ENCODE assay signal across 25 cellular contexts in genomic region chr20:58075980-58076749, GRCh38.
DNase-seq lines count a peak whose midpoint lies in the region; TF ChIP-seq lines count a peak whose summit lies in the region.
"Had no signal": no experiment of that assay in that cellular context is flagged by ENCODE, and none has a peak within 500 bp of the region (broad histone marks: within the 10 kb centered on the region; RNA-seq: fewer than 3 reads in every experiment).

No MANE protein-coding gene starts in this region.

- H3K4me1 Mint-ChIP-seq in brain, result peaks cover 26% of the 10 kb centered on the region
- H3K4me1 Mint-ChIP-seq: stimulated activated naive CD8-positive, alpha-beta T cell treated with anti-CD3 and anti-CD28 coated beads, Interleukin-15, amount 100 ng/mL, for 72 hours had no signal

- no peak overlapping the region for H2BK120ac ChIP-seq in mesenchymal stem cell (ENCODE audit: low read depth, low read length)

- no peak overlapping the region for H2BK12ac ChIP-seq in mesenchymal stem cell (ENCODE audit: low read length in 2 of 2)

- H3K79me1 ChIP-seq in mesenchymal stem cell (replicated peaks; ENCODE audit: low read length, poor library complexity, severe bottlenecking), result no peaks in the 10 kb centered on the region

- no peak overlapping the region for H3K18ac ChIP-seq in mesenchymal stem cell (ENCODE audit: low read depth in 1 of 2, low read length in 2 of 2)

- no peak overlapping the region for H3K27ac ChIP-seq in mesenchymal stem cell (ENCODE audit: low read length, poor library complexity, severe bottlenecking)
- H3K27ac ChIP-seq: heart right ventricle, HL-60, RWPE1 had no signal

- no peak overlapping the region for H3K4me3 Mint-ChIP-seq in brain
- H3K4me3 Mint-ChIP-seq: activated CD4-positive, alpha-beta T cell treated with anti-CD3 and anti-CD28 coated beads, Interleukin-2, amount 10 ng/mL, durations not matched to agents 7 days and 5 days; naive thymus-derived CD8-positive, alpha-beta T cell; stimulated activated naive CD8-positive, alpha-beta T cell treated with anti-CD3 and anti-CD28 coated beads, Interleukin-15, amount 100 ng/mL, for 72 hours had no signal

- no peak overlapping the region for H2BK5ac ChIP-seq in mesenchymal stem cell (ENCODE audit: low read depth, low read length, poor library complexity, severe bottlenecking)

- no peak overlapping the region for H3K4ac ChIP-seq in mesenchymal stem cell (ENCODE audit: low read depth in 1 of 2, low read length in 2 of 2)

- peaks cover 5% of the 10 kb centered on the region for H3K27me3 Mint-ChIP-seq in brain

- H2AFZ ChIP-seq in mesenchymal stem cell (ENCODE audit: low read depth, low read length), result no peak overlapping the region

- H3K14ac ChIP-seq in mesenchymal stem cell (ENCODE audit: low read length in 2 of 2), result no peak overlapping the region

- H3K36me3 ChIP-seq in mesenchymal stem cell (ENCODE audit: control insufficient read depth in 1 of 2, insufficient read depth in 2 of 2, low read depth in 1 of 2, low read length in 2 of 2), result no peaks in the 10 kb centered on the region
- H3K36me3 ChIP-seq: heart right ventricle had no signal

- H3K27ac Mint-ChIP-seq in brain, result peak overlapping the region in 3 of 5 experiments; percentile 4 to 34 (median 20)
- H3K27ac Mint-ChIP-seq: activated CD4-positive, alpha-beta T cell treated with anti-CD3 and anti-CD28 coated beads, Interleukin-2, amount 10 ng/mL, durations not matched to agents 7 days and 5 days; IgD-negative memory B cell; naive thymus-derived CD8-positive, alpha-beta T cell had no signal

- H4K8ac ChIP-seq in mesenchymal stem cell (ENCODE audit: low read length), result no peak overlapping the region

- no peaks in the 10 kb centered on the region for H3K4me1 ChIP-seq in mesenchymal stem cell (ENCODE audit: control insufficient read depth, insufficient read depth, low read depth, low read length)

- H3K36me3 Mint-ChIP-seq in brain, result no peaks in the 10 kb centered on the region
- H3K36me3 Mint-ChIP-seq: naive thymus-derived CD8-positive, alpha-beta T cell had no signal

- no peak overlapping the region for H3K9ac ChIP-seq in mesenchymal stem cell (ENCODE audit: low read length)

- peaks cover 0 to 12% (median 0%) of the 10 kb centered on the region in 5 experiments for H3K9me3 Mint-ChIP-seq in brain
- H3K9me3 Mint-ChIP-seq: activated CD4-positive, alpha-beta T cell treated with anti-CD3 and anti-CD28 coated beads, Interleukin-2, amount 10 ng/mL, durations not matched to agents 7 days and 5 days; stimulated activated naive CD8-positive, alpha-beta T cell treated with anti-CD3 and anti-CD28 coated beads, Interleukin-15, amount 100 ng/mL, for 72 hours had no signal

- peaks cover 4% of the 10 kb centered on the region for H3K9me3 ChIP-seq in mesenchymal stem cell (ENCODE audit: control insufficient read depth, low read length)
- H3K9me3 ChIP-seq: heart right ventricle had no signal

- no peak overlapping the region for H2BK15ac ChIP-seq in mesenchymal stem cell (ENCODE audit: low read depth, poor library complexity, severe bottlenecking)

- TF ChIP-seq CTCF in brain (conservative IDR thresholded peaks at IDR 0.05), result no peak

- H3K4me3 ChIP-seq in mesenchymal stem cell (ENCODE audit: insufficient read depth in 1 of 2, low read depth in 1 of 2, low read length in 2 of 2), result no peak overlapping the region
- H3K4me3 ChIP-seq: heart right ventricle, skin epidermis had no signal

- H3K27me3 ChIP-seq in mesenchymal stem cell (ENCODE audit: control insufficient read depth in 1 of 2, insufficient read depth in 1 of 2, low read length in 2 of 2), result peaks cover 0 to 6% of the 10 kb centered on the region in 2 experiments

- WGBS in mesenchymal stem cell, result 69% methylated on average over 5 of the region's 5 CpGs

- H4K91ac ChIP-seq in mesenchymal stem cell (ENCODE audit: low read length), result no peak overlapping the region

- DNase-seq in A172 (ENCODE audit: low spot score), result peak; percentile 27
- DNase-seq in NCI-H146 (lab: John Stamatoyannopoulos, UW), result peak; percentile 51
- peak; percentile 10 for DNase-seq in mucosa of gallbladder (ENCODE audit: low spot score)
- no peak for DNase-seq in mesenchymal stem cell
- no peak for DNase-seq in EL
- DNase-seq in NCI-H2107 (lab: John Stamatoyannopoulos, UW), result no peak
- DNase-seq in SW 1271 (lab: John Stamatoyannopoulos, UW), result no peak
- DNase-seq: activated CD4-positive, alpha-beta T cell treated with anti-CD3 and anti-CD28 coated beads, Interleukin-2, amount 10 ng/mL, durations not matched to agents 7 days and 5 days; activated naive CD4-positive, alpha-beta T cell; activated T-cell treated with anti-CD3 and anti-CD28 coated beads, Interleukin-2, amount 50 U/mL, for 1 hour; amygdala; cerebellar nuclear complex; DND-41; heart right ventricle; naive thymus-derived CD8-positive, alpha-beta T cell; NCI-H187; NCI-H446 treated with DMSO at 0.1 percent for 48 hours; posterior cingulate gyrus; stimulated activated CD4-positive, alpha-beta T cell treated with anti-CD3 and anti-CD28 coated beads, Interleukin-2, amount 100 ng/mL, for 48 hours; stimulated activated naive CD8-positive, alpha-beta T cell treated with anti-CD3 and anti-CD28 coated beads, Interleukin-15, amount 100 ng/mL, for 72 hours had no signal

- H3K4me2 ChIP-seq in mesenchymal stem cell (ENCODE audit: low read length, poor library complexity, severe bottlenecking), result no peak overlapping the region

- H3K23ac ChIP-seq in mesenchymal stem cell (ENCODE audit: low read length in 2 of 2), result no peak overlapping the region

- H2AK5ac ChIP-seq in mesenchymal stem cell (ENCODE audit: low read length, severe bottlenecking), result no peak overlapping the region

Comparison
In these comparisons a context has a peak if more than half of its experiments do, and no peak if none do; other contexts are left out.
1. DNase-seq: peak in A172 (single experiment), NCI-H146 (single experiment) and mucosa of gallbladder (single experiment); none in mesenchymal stem cell (single experiment), EL (single experiment), NCI-H2107 (single experiment) and SW 1271 (0 of 2).